ENCODE assay signal across 8 cellular contexts in the genomic region with DNA sequence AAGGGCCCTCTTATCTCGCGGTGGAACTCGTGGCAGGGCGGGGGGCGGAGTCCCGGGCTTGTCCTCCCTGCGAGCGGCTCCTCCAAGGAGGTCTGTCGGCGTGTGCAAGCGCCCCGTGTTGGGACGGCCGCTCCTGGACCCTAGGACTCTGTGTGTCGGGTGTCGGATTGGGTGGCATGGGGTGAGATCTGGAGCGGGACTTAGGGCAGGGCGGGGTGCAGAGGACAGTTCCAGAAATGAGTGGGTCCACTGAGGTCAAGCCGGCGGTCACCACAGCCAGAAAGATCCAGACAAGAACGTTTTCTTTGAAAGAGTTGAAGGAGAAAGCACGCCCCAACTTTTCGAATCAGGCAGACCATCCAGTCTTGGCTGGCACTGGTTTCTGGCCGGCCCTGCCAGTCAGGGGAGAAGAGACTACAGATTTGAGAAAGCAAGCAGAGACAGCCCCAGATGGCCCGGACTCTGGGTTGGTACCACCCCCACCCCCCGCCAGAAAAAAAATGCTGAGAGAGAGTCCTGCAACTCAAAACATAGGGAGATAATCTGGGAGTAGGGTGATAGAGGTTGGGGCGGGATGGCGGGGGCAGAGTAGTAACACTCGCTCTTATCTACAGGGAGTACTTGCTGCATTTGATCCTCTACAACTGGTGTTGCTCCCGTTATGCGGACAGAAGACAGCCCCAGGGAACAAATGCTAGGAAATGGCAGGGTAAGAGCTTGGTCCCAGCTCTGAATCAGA. TPM values are rescaled to one million over a fixed set of nuclear protein-coding genes. Genes with fewer than 3 reads are reported as not detected.
DNase-seq lines count a peak whose midpoint lies in the region; ATAC-seq, FAIRE-seq and TF ChIP-seq lines count a peak whose summit lies in the region.

No MANE protein-coding gene starts in this region.

- peak overlapping the region; percentile 77 for H2BK15ac ChIP-seq in mesenchymal stem cell (ENCODE audit: low read depth, poor library complexity, severe bottlenecking)

- peak overlapping the region in 1 of 2 experiments; percentile 64 for H3K4ac ChIP-seq in mesenchymal stem cell (ENCODE audit: low read depth in 1 of 2, low read length in 2 of 2)

- peaks cover 29% of the 10 kb centered on the region for H3K4me1 Mint-ChIP-seq in Calu3 (ENCODE audit: low read depth, unreplicated experiment)
- H3K4me1 Mint-ChIP-seq in astrocyte (ENCODE audit: low read depth, unreplicated experiment) = peaks cover 5% of the 10 kb centered on the region

- H3K36me3 ChIP-seq in astrocyte (ENCODE audit: insufficient read depth, low read length) (no peaks in the 10 kb centered on the region), mesenchymal stem cell (ENCODE audit: control insufficient read depth in 1 of 2, insufficient read depth in 2 of 2, low read depth in 1 of 2, low read length in 2 of 2) (peaks cover 8 to 11% of the 10 kb centered on the region in 2 experiments)

- H3K79me2 ChIP-seq in astrocyte (ENCODE audit: insufficient read depth, low read length) = no peaks in the 10 kb centered on the region

- H3K27ac Mint-ChIP-seq in Calu3 (ENCODE audit: unreplicated experiment) (peak overlapping the region; percentile 24), astrocyte (ENCODE audit: unreplicated experiment) (no peak overlapping the region)

- peak overlapping the region; percentile 78 for H3K9ac ChIP-seq in astrocyte (ENCODE audit: low read length)
- H3K9ac ChIP-seq in mesenchymal stem cell (ENCODE audit: low read length) = peak overlapping the region; percentile 78

- peaks cover 20% of the 10 kb centered on the region for H3K4me1 ChIP-seq in astrocyte (ENCODE audit: insufficient read depth, low read length)
- H3K4me1 ChIP-seq in mesenchymal stem cell (ENCODE audit: control insufficient read depth, insufficient read depth, low read depth, low read length) = peaks cover 26% of the 10 kb centered on the region

- ATAC-seq in HG03175 (IDR thresholded peaks at IDR 0.05; ENCODE audit: unreplicated experiment) (peak; percentile 9), HG03469 (IDR thresholded peaks at IDR 0.05; ENCODE audit: unreplicated experiment) (no peak)

- H3K18ac ChIP-seq in mesenchymal stem cell (ENCODE audit: low read depth in 1 of 2, low read length in 2 of 2) = peak overlapping the region; percentile 66 to 71

- intact Hi-C loops in Calu3 (cut with micrococcal nuclease; ENCODE audit: unreplicated experiment) = loop anchor here (5.0 kb wide), 1 partner anchor 265 kb away; a partner anchor contains a TSS

- H3K9me3 Mint-ChIP-seq in Calu3 (ENCODE audit: low read depth, unreplicated experiment) (no peaks in the 10 kb centered on the region), astrocyte (ENCODE audit: unreplicated experiment) (no peaks in the 10 kb centered on the region)

- H2BK5ac ChIP-seq in mesenchymal stem cell (ENCODE audit: low read depth, low read length, poor library complexity, severe bottlenecking) = no peak overlapping the region

- H4K8ac ChIP-seq in mesenchymal stem cell (ENCODE audit: low read length) = peak overlapping the region; percentile 69

- DNase-seq in Calu3 (no peak), astrocyte (ENCODE audit: low read depth) (no peak), mesenchymal stem cell (no peak), GOT3 (lab: John Stamatoyannopoulos, UW) (no peak), NCI-H187 treated with DMSO at 0.1 percent for 48 hours (lab: John Stamatoyannopoulos, UW) (no peak), hypothalamus (lab: John Stamatoyannopoulos, UW) (no peak)

- H3K23ac ChIP-seq in mesenchymal stem cell (ENCODE audit: low read length in 2 of 2) = no peak overlapping the region

- H3K36me3 Mint-ChIP-seq in Calu3 (ENCODE audit: insufficient read depth, unreplicated experiment) (peaks cover 35% of the 10 kb centered on the region), astrocyte (ENCODE audit: low read depth, unreplicated experiment) (peaks cover 3% of the 10 kb centered on the region)

- TF ChIP-seq CTCF in Calu3 (IDR thresholded peaks at IDR 0.05; ENCODE audit: unreplicated experiment) (no peak), astrocyte (IDR thresholded peaks at IDR 0.05; ENCODE audit: insufficient read depth, low read depth, low read length) (no peak)

- no TSS peak for BruUV-seq in Calu3 (replicated peaks; lab: Mats Ljungman, UMichigan)

- peak overlapping the region; percentile 74 for H3K4me3 Mint-ChIP-seq in Calu3 (ENCODE audit: low read depth, unreplicated experiment)
- H3K4me3 Mint-ChIP-seq in astrocyte (ENCODE audit: unreplicated experiment) = peak overlapping the region; percentile 82

- H3K14ac ChIP-seq in mesenchymal stem cell (ENCODE audit: low read length in 2 of 2) = no peak overlapping the region

- peak overlapping the region; percentile 65 for H3K4me3 ChIP-seq in astrocyte (ENCODE audit: insufficient read depth, low read depth, low read length)
- H3K4me3 ChIP-seq in mesenchymal stem cell (ENCODE audit: insufficient read depth in 1 of 2, low read depth in 1 of 2, low read length in 2 of 2) = peak overlapping the region; percentile 57 to 87

- H3K27ac ChIP-seq in astrocyte (ENCODE audit: low read depth, low read length) (no peak overlapping the region), mesenchymal stem cell (ENCODE audit: low read length, poor library complexity, severe bottlenecking) (peak overlapping the region; percentile 16)

- H4K91ac ChIP-seq in mesenchymal stem cell (ENCODE audit: low read length) = peak overlapping the region; percentile 86

- peak overlapping the region; percentile 45 for H2BK120ac ChIP-seq in mesenchymal stem cell (ENCODE audit: low read depth, low read length)

- H3K27me3 Mint-ChIP-seq in Calu3 (ENCODE audit: unreplicated experiment) = peaks cover 13% of the 10 kb centered on the region
- H3K27me3 Mint-ChIP-seq in astrocyte (ENCODE audit: low read depth, unreplicated experiment) = peaks cover 56% of the 10 kb centered on the region

- peak overlapping the region; percentile 97 for H3K4me2 ChIP-seq in astrocyte (ENCODE audit: low read length)
- H3K4me2 ChIP-seq in mesenchymal stem cell (ENCODE audit: low read length, poor library complexity, severe bottlenecking) = peak overlapping the region; percentile 75

- WGBS in mesenchymal stem cell = 14% methylated on average over 31 of the region's 31 CpGs

- peak overlapping the region; percentile 78 for H2AFZ ChIP-seq in astrocyte (ENCODE audit: low read depth, low read length)
- H2AFZ ChIP-seq in mesenchymal stem cell (ENCODE audit: low read depth, low read length) = peak overlapping the region; percentile 20

- peaks cover 26% of the 10 kb centered on the region for H3K79me1 ChIP-seq in mesenchymal stem cell (replicated peaks; ENCODE audit: low read length, poor library complexity, severe bottlenecking)

- no peak for FAIRE-seq in astrocyte (lab: Jason Lieb, UNC)

- no peak overlapping the region for H2AK5ac ChIP-seq in mesenchymal stem cell (ENCODE audit: low read length, severe bottlenecking)

- H4K20me1 ChIP-seq in astrocyte (ENCODE audit: insufficient read depth, low read length) = peaks cover 4% of the 10 kb centered on the region

- H2BK12ac ChIP-seq in mesenchymal stem cell (ENCODE audit: low read length in 2 of 2) = peak overlapping the region; percentile 45 to 56

- H3K9me3 ChIP-seq in astrocyte (ENCODE audit: insufficient read depth, low read depth, low read length) (no peaks in the 10 kb centered on the region), mesenchymal stem cell (ENCODE audit: control insufficient read depth, low read length) (no peaks in the 10 kb centered on the region)

- H3K27me3 ChIP-seq in astrocyte (ENCODE audit: insufficient read depth, low read length) = no peaks in the 10 kb centered on the region
- no peaks in the 10 kb centered on the region for H3K27me3 ChIP-seq in mesenchymal stem cell (ENCODE audit: control insufficient read depth in 1 of 2, insufficient read depth in 1 of 2, low read length in 2 of 2)

- CTCF ChIA-PET in Calu3 (lab: Charles Lee) = interaction anchor here (0.7 to 1.6 kb wide), 8 partner anchors 10 to 364 kb away, joined by 3 to 16 read pairs (median 3); a partner anchor contains a TSS

RNA-seq across cellular contexts. Expression of a gene that starts 0.8 kb away (rescaled TPM):
- total RNA-seq in Calu3 (2022) (1.4 and 1.6 TPM in 2 replicates), astrocyte (0.75 and 1.2 TPM in 2 replicates)
- polyA plus RNA-seq in mesenchymal stem cell (2013, experiment 1 of 2) = 2.9 TPM
- polyA plus RNA-seq in mesenchymal stem cell (2013, experiment 2 of 2) = 2.9 TPM

RNA-seq across cellular contexts. Expression of a gene that starts 4.5 kb away (rescaled TPM):
- total RNA-seq in Calu3 (2022) = 40.6 and 44.6 TPM in 2 replicates
- 21.1 and 23.4 TPM in 2 replicates for total RNA-seq in astrocyte
- polyA plus RNA-seq in mesenchymal stem cell (2013, experiment 1 of 2) = 28.7 TPM
- polyA plus RNA-seq in mesenchymal stem cell (2013, experiment 2 of 2) = 28.9 TPM

RNA-seq across cellular contexts. Expression of a gene that starts 43.1 kb away (rescaled TPM):
- 17.6 and 20.0 TPM in 2 replicates for total RNA-seq in Calu3 (2022)
- total RNA-seq in astrocyte = 13.6 and 15.7 TPM in 2 replicates
- polyA plus RNA-seq in mesenchymal stem cell (2013, experiment 1 of 2) = 13.9 TPM
- polyA plus RNA-seq in mesenchymal stem cell (2013, experiment 2 of 2) = 15.8 TPM

RNA-seq across cellular contexts. Expression of a gene that starts 44.9 kb away (rescaled TPM):
- 2.7 and 3.1 TPM in 2 replicates for total RNA-seq in Calu3 (2022)
- total RNA-seq in astrocyte = 7.2 and 8.0 TPM in 2 replicates
- polyA plus RNA-seq in mesenchymal stem cell (2013, experiment 1 of 2) = 5.1 TPM
- polyA plus RNA-seq in mesenchymal stem cell (2013, experiment 2 of 2) = 5.3 TPM
